In genomic region chr19:18502633-18503294, GRCh38 we compare ENCODE assay signal across 10 cellular contexts. TPM values are rescaled to one million over a fixed set of nuclear protein-coding genes. Genes with fewer than 3 reads are reported as not detected.
DNase-seq lines count a peak whose midpoint lies in the region; ATAC-seq and TF ChIP-seq lines count a peak whose summit lies in the region.
"Had no signal": no experiment of that assay in that cellular context is flagged by ENCODE, and none has a peak within 500 bp of the region (broad histone marks: within the 10 kb centered on the region; RNA-seq: fewer than 3 reads in every experiment).

No MANE protein-coding gene starts in this region.

- no peak overlapping the region for H3K27ac Mint-ChIP-seq in chondrocyte (ENCODE audit: unreplicated experiment)
- peak overlapping the region in 9 of 10 donors; percentile 54 to 91 (median 79) for H3K27ac Mint-ChIP-seq in naive thymus-derived CD8-positive, alpha-beta T cell

- DNase-seq in NCI-H2029 treated with DMSO at 0.1 percent for 48 hours (lab: John Stamatoyannopoulos, UW) (peak; percentile 58), chondrocyte (ENCODE audit: low spot score) (no peak), DMS114 treated with DMSO at 0.1 percent for 48 hours (lab: John Stamatoyannopoulos, UW; ENCODE audit: unreplicated experiment) (no peak), GM03348 (ENCODE audit: low spot score) (no peak)
- DNase-seq in naive thymus-derived CD8-positive, alpha-beta T cell, result no peak
- DNase-seq in stimulated activated CD4-positive, alpha-beta T cell treated with anti-CD3 and anti-CD28 coated beads, Interleukin-2, amount 100 ng/mL, for 48 hours, result no peak
- DNase-seq: activated naive CD4-positive, alpha-beta T cell treated with anti-CD3 and anti-CD28 coated beads, Interleukin-2, amount 50 U/mL, for 16 hours; mucosa of descending colon had no signal

- peak overlapping the region; percentile 86 for H3K27ac ChIP-seq in C4-2B

- peaks cover 63% of the 10 kb centered on the region for H3K4me1 Mint-ChIP-seq in chondrocyte (ENCODE audit: low read depth)
- peaks cover 54 to 100% (median 94%) of the 10 kb centered on the region in 4 donors for H3K4me1 Mint-ChIP-seq in naive thymus-derived CD8-positive, alpha-beta T cell

- no peak for ATAC-seq in naive thymus-derived CD8-positive, alpha-beta T cell
- ATAC-seq in HG02588 (IDR thresholded peaks at IDR 0.05; ENCODE audit: unreplicated experiment), result no peak
- ATAC-seq: mucosa of descending colon had no signal

- TF ChIP-seq CTCF in C4-2B (conservative IDR thresholded peaks at IDR 0.05), result no peak
- no peak for TF ChIP-seq CTCF in chondrocyte (IDR thresholded peaks at IDR 0.05)

- no peaks in the 10 kb centered on the region for H3K36me3 Mint-ChIP-seq in chondrocyte (ENCODE audit: low read depth)
- peaks cover 0 to 2% (median 0%) of the 10 kb centered on the region in 3 donors for H3K36me3 Mint-ChIP-seq in naive thymus-derived CD8-positive, alpha-beta T cell

- H3K27me3 Mint-ChIP-seq in chondrocyte (ENCODE audit: low read depth), result no peaks in the 10 kb centered on the region
- H3K27me3 Mint-ChIP-seq in naive thymus-derived CD8-positive, alpha-beta T cell, result no peaks in the 10 kb centered on the region

- POLR2A ChIA-PET in naive thymus-derived CD8-positive, alpha-beta T cell (lab: Charles Lee), result interaction anchor here (0.5 to 1.4 kb wide), 2 partner anchors 15 to 191 kb away, joined by 3 to 7 read pairs; no protein-coding TSS in a partner anchor

- H3K9me3 Mint-ChIP-seq in chondrocyte (ENCODE audit: low read depth), result no peaks in the 10 kb centered on the region
- H3K9me3 Mint-ChIP-seq in naive thymus-derived CD8-positive, alpha-beta T cell, result no peaks in the 10 kb centered on the region

- peak overlapping the region; percentile 10 for H3K4me3 Mint-ChIP-seq in chondrocyte (ENCODE audit: unreplicated experiment)
- H3K4me3 Mint-ChIP-seq in naive thymus-derived CD8-positive, alpha-beta T cell, result peak overlapping the region in 7 of 10 donors; percentile 51 to 76 (median 56)

RNA-seq across cellular contexts. Expression of gene ELL, which starts 19.1 kb away (rescaled TPM):
- total RNA-seq in chondrocyte, result 12.4 to 14.0 TPM (median 13.0 TPM) in 3 replicates
- 10 to 100 TPM; 23.7 to 24.1 TPM for total RNA-seq in naive thymus-derived CD8-positive, alpha-beta T cell
- 10 to 100 TPM in 1 of 3 donors, 1 to 10 TPM in 2; 7.6 to 11.0 (median 9.3) TPM for polyA plus RNA-seq in naive thymus-derived CD8-positive, alpha-beta T cell

RNA-seq across cellular contexts. Expression of gene FKBP8, which starts 40.6 kb away (rescaled TPM):
- total RNA-seq in chondrocyte, result 168 to 192 TPM (median 190 TPM) in 3 replicates
- total RNA-seq in naive thymus-derived CD8-positive, alpha-beta T cell, result 100 to 1,000 TPM; 235 to 236 TPM
- polyA plus RNA-seq in naive thymus-derived CD8-positive, alpha-beta T cell, result 100 to 1,000 TPM in 2 of 3 donors, 10 to 100 TPM in 1; 87.0 to 125 (median 106) TPM

RNA-seq across cellular contexts. Expression of gene KXD1, which starts 54.9 kb away (rescaled TPM):
- total RNA-seq in chondrocyte, result 63.4 to 69.8 TPM (median 65.4 TPM) in 3 replicates
- 10 to 100 TPM; 96.2 to 97.9 TPM for total RNA-seq in naive thymus-derived CD8-positive, alpha-beta T cell
- 10 to 100 TPM; 68.3 to 80.2 (median 79.4) TPM for polyA plus RNA-seq in naive thymus-derived CD8-positive, alpha-beta T cell
